Comparison of ENCODE assay signal across 9 cellular contexts in the genomic region with DNA sequence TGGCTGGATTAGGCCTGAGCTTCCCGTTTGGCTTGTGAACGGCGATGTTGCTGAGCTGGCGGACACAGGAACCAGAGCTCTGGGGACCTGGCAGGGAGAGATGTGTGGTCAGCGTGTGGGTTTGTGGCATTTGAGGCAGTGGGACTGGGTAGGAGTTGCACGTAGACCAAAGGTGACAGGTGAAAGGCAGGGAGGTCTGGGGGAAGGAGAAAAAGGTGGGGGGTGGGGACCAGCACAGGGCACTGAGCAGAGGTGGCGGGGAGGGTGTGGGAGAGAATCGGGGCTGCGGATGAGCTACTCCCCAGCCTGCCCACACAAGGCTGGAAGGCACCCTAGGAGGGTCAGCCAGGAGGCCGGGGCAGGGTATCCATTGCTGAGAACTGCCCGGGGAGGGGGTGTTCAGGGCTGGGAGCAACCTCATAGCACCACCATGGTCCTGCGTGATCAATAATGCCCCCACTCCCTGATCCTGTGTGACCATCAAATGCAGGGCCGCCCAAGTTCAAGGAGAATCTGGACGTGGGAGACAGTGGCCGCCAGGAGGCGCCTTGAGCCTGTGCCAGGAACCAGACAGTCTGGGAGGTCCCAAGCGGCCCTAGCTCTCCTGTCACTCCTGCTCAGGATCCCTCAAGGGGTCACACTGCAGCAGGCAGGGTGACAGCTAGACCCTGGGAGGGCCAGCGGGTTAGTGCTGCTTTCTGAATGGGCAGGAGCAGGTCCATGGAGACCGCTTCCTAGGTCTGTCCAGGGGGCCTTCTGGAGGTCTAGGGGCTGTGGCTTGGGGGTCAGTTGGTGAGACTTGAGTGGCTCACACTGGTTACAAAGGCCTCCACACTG. TPM values are rescaled to one million over a fixed set of nuclear protein-coding genes. Genes with fewer than 3 reads are reported as not detected.
DNase-seq lines count a peak whose midpoint lies in the region; ATAC-seq and TF ChIP-seq lines count a peak whose summit lies in the region.
"Had no signal": no experiment of that assay in that cellular context is flagged by ENCODE, and none has a peak within 500 bp of the region (broad histone marks: within the 10 kb centered on the region; RNA-seq: fewer than 3 reads in every experiment).

No MANE protein-coding gene starts in this region.

- no peak overlapping the region for H3K4me3 Mint-ChIP-seq in natural killer cell treated with Interleukin-12 subunit alpha and Interleukin-12 subunit beta and Interleukin-15 and Interleukin-18, amount 100 ng/mL, for 72 hours

- TF ChIP-seq CTCF in epithelial cell of esophagus (IDR thresholded peaks at IDR 0.05; ENCODE audit: insufficient read depth, low read depth, low read length, missing control alignments): peak; percentile 78

- peak; percentile 13 to 39 (median 37) for DNase-seq in NCI-H1417 (lab: John Stamatoyannopoulos, UW)
- DNase-seq in NCI-H1417 treated with DMSO at 0.1 percent for 48 hours (lab: John Stamatoyannopoulos, UW): no peak
- DNase-seq in NCI-H1092 (lab: John Stamatoyannopoulos, UW): peak; percentile 39
- DNase-seq in activated CD4-positive, alpha-beta T cell treated with anti-CD3 and anti-CD28 coated beads for 48 hours: peak; percentile 53
- DNase-seq in epithelial cell of esophagus (ENCODE audit: low read depth): peak; percentile 68
- peak; percentile 63 for DNase-seq in natural killer cell treated with Interleukin-12 subunit alpha and Interleukin-12 subunit beta and Interleukin-15 and Interleukin-18, amount 100 ng/mL, for 72 hours (ENCODE audit: low spot score)
- DNase-seq in SKM-1 treated with dmso at 0.1 percent for 144 hours (lab: John Stamatoyannopoulos, UW; ENCODE audit: unreplicated experiment): no peak

- H3K27me3 Mint-ChIP-seq in natural killer cell treated with Interleukin-12 subunit alpha and Interleukin-12 subunit beta and Interleukin-15 and Interleukin-18, amount 100 ng/mL, for 72 hours: peaks cover 0 to 9% of the 10 kb centered on the region in 2 donors

- no peaks in the 10 kb centered on the region for H3K9me3 Mint-ChIP-seq in natural killer cell treated with Interleukin-12 subunit alpha and Interleukin-12 subunit beta and Interleukin-15 and Interleukin-18, amount 100 ng/mL, for 72 hours

- no peaks in the 10 kb centered on the region for H3K36me3 Mint-ChIP-seq in natural killer cell treated with Interleukin-12 subunit alpha and Interleukin-12 subunit beta and Interleukin-15 and Interleukin-18, amount 100 ng/mL, for 72 hours

- no peak overlapping the region for H3K4me3 ChIP-seq in epithelial cell of esophagus (ENCODE audit: low read length)
- H3K4me3 ChIP-seq: BLaER1 treated with 17β-estradiol and CSF1 and Interleukin-3, amounts not matched to agents 10 nM and 100 nM had no signal

- no peak overlapping the region for H3K27ac Mint-ChIP-seq in natural killer cell treated with Interleukin-12 subunit alpha and Interleukin-12 subunit beta and Interleukin-15 and Interleukin-18, amount 100 ng/mL, for 72 hours

- H3K4me1 Mint-ChIP-seq in natural killer cell treated with Interleukin-12 subunit alpha and Interleukin-12 subunit beta and Interleukin-15 and Interleukin-18, amount 100 ng/mL, for 72 hours (ENCODE audit: low read depth in 2 of 2): peaks cover 4% of the 10 kb centered on the region in 2 donors

- peak; percentile 51 to 73 for ATAC-seq in natural killer cell treated with Interleukin-12 subunit alpha and Interleukin-12 subunit beta and Interleukin-15 and Interleukin-18, amount 100 ng/mL, for 72 hours
- no peak for ATAC-seq in GM21381 (IDR thresholded peaks at IDR 0.05; ENCODE audit: unreplicated experiment)

RNA-seq across cellular contexts. Expression of a gene that starts 12.8 kb away (rescaled TPM):
- 100 to 1,000 TPM in 1 of 2 donors, 10 to 100 TPM in 1; 68.9 to 118 TPM for total RNA-seq in natural killer cell treated with Interleukin-12 subunit alpha and Interleukin-12 subunit beta and Interleukin-15 and Interleukin-18, amount 100 ng/mL, for 72 hours

RNA-seq across cellular contexts. Expression of a gene that starts 20.4 kb away (rescaled TPM):
- 100 to 1,000 TPM; 180 to 213 TPM for total RNA-seq in natural killer cell treated with Interleukin-12 subunit alpha and Interleukin-12 subunit beta and Interleukin-15 and Interleukin-18, amount 100 ng/mL, for 72 hours

RNA-seq across cellular contexts. Expression of a gene that starts 38.6 kb away (rescaled TPM):
- total RNA-seq in natural killer cell treated with Interleukin-12 subunit alpha and Interleukin-12 subunit beta and Interleukin-15 and Interleukin-18, amount 100 ng/mL, for 72 hours: not detected

RNA-seq across cellular contexts. Expression of a gene that starts 52.5 kb away (rescaled TPM):
- total RNA-seq in natural killer cell treated with Interleukin-12 subunit alpha and Interleukin-12 subunit beta and Interleukin-15 and Interleukin-18, amount 100 ng/mL, for 72 hours: not detected

RNA-seq across cellular contexts. Expression of a gene that starts 56.0 kb away (rescaled TPM):
- total RNA-seq in natural killer cell treated with Interleukin-12 subunit alpha and Interleukin-12 subunit beta and Interleukin-15 and Interleukin-18, amount 100 ng/mL, for 72 hours: not detected

Comparison
In these comparisons a context has a peak if more than half of its experiments do, and no peak if none do; other contexts are left out.
1. DNase-seq: peak in NCI-H1417 (3 of 3), NCI-H1092 (single experiment), activated CD4-positive, alpha-beta T cell treated with anti-CD3 and anti-CD28 coated beads for 48 hours (single experiment), epithelial cell of esophagus (single experiment) and natural killer cell treated with Interleukin-12 subunit alpha and Interleukin-12 subunit beta and Interleukin-15 and Interleukin-18, amount 100 ng/mL, for 72 hours (single experiment); none in NCI-H1417 treated with DMSO at 0.1 percent for 48 hours (single experiment) and SKM-1 treated with dmso at 0.1 percent for 144 hours (single experiment).